26 cellular contexts compared by ENCODE assay signal in the genomic region with DNA sequence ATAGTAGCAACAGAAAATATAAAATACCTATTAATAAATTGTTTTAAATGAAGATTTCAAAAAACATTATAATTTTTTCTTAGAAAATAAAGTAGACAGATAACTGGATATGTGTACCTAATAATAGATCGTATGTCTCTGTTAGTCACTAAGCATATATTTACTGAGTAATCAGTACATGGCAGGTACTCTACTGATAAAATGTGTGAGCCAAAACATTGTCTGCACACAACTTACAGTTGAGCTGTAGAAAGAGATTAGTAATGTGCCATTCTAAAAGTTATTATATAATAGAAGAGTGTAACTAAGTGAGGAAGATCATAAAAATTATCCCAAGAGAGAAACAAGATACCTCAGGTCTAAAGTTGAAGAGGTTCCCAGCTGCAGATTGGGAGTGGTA.
DNase-seq lines count a peak whose midpoint lies in the region; ATAC-seq, FAIRE-seq and TF ChIP-seq lines count a peak whose summit lies in the region.
"Had no signal": no experiment of that assay in that cellular context is flagged by ENCODE, and none has a peak within 500 bp of the region (broad histone marks: within the 10 kb centered on the region; RNA-seq: fewer than 3 reads in every experiment).

No MANE protein-coding gene starts in this region.

- FAIRE-seq in islet of Langerhans (lab: Jason Lieb, UNC), result peak; percentile 96
- FAIRE-seq: A549, GM18507 had no signal

- no peaks in the 10 kb centered on the region for H3K4me1 ChIP-seq in left lung
- H3K4me1 ChIP-seq in effector memory CD4-positive, alpha-beta T cell (ENCODE audit: control insufficient read depth, insufficient read depth, low read length, poor library complexity, severe bottlenecking), result no peaks in the 10 kb centered on the region
- H3K4me1 ChIP-seq: A549, parathyroid adenoma, thyroid gland, vagina had no signal

- no peaks in the 10 kb centered on the region for H3K9me3 ChIP-seq in left lung
- H3K9me3 ChIP-seq in effector memory CD4-positive, alpha-beta T cell (ENCODE audit: control insufficient read depth, low read length), result no peaks in the 10 kb centered on the region
- H3K9me3 ChIP-seq: A549, thyroid gland, vagina had no signal

- H3K27me3 ChIP-seq in left lung, result no peaks in the 10 kb centered on the region
- no peaks in the 10 kb centered on the region for H3K27me3 ChIP-seq in effector memory CD4-positive, alpha-beta T cell (replicated peaks; ENCODE audit: control insufficient read depth, insufficient read depth, low read length, poor library complexity, severe bottlenecking)
- H3K27me3 ChIP-seq: thyroid gland, vagina had no signal

- no peak overlapping the region for H3K4me3 ChIP-seq in left lung
- no peak overlapping the region for H3K4me3 ChIP-seq in effector memory CD4-positive, alpha-beta T cell (ENCODE audit: insufficient read depth, low read depth, low read length, poor library complexity, severe bottlenecking)
- H3K4me3 ChIP-seq: A549, PC-9, thyroid gland, vagina had no signal

- DNase-seq in NCI-H2081 treated with DMSO at 0.1 percent for 48 hours (lab: John Stamatoyannopoulos, UW) (peak; percentile 82), NCI-H2081 (lab: John Stamatoyannopoulos, UW) (no peak), NCI-H146 treated with DMSO at 0.1 percent for 48 hours (lab: John Stamatoyannopoulos, UW; ENCODE audit: unreplicated experiment) (peak; percentile 88), NCI-H69 (lab: John Stamatoyannopoulos, UW) (peak; percentile 96), left lung (no peak), hippocampal formation (lab: John Stamatoyannopoulos, UW) (no peak)
- DNase-seq in effector memory CD4-positive, alpha-beta T cell, result no peak
- DNase-seq: activated CD4-positive, alpha-beta T cell treated with anti-CD3 and anti-CD28 coated beads, Interleukin-2, amount 50 U/mL, for 48 hours; activated CD4-positive, CD25-positive, alpha-beta regulatory T cell treated with anti-CD3 and anti-CD28 coated beads, Interleukin-2, amount 50 U/mL, for 72 hours; activated naive CD4-positive, alpha-beta T cell treated with Interleukin-2 at 50 U/mL for 16 hours; endodermal cell; glutamatergic neuron; IMR-90; islet precursor cell; MV-4-11; NK-92 treated with Interleukin-12 subunit alpha and Interleukin-12 subunit beta, amount 100 ng/mL, for 24 hours; PC-9; stimulated activated naive CD8-positive, alpha-beta T cell treated with anti-CD3 and anti-CD28 coated beads, Interleukin-15, amount 100 ng/mL, for 72 hours; thyroid gland had no signal

- intact Hi-C loops in left lung (cut with DNase I), result no loop called here

- ATAC-seq in left lung, result no peak
- ATAC-seq: A549; esophagus mucosa; HCT116; stimulated activated naive CD8-positive, alpha-beta T cell treated with anti-CD3 and anti-CD28 coated beads, Interleukin-15, amount 100 ng/mL, for 72 hours had no signal

- no peak overlapping the region for H3K27ac ChIP-seq in left lung
- no peak overlapping the region for H3K27ac ChIP-seq in effector memory CD4-positive, alpha-beta T cell (ENCODE audit: insufficient read depth, low read length, poor library complexity, severe bottlenecking)
- H3K27ac ChIP-seq: A549, parathyroid adenoma, PC-9, thyroid gland, vagina had no signal

- H3K36me3 ChIP-seq in left lung, result no peaks in the 10 kb centered on the region
- no peaks in the 10 kb centered on the region for H3K36me3 ChIP-seq in effector memory CD4-positive, alpha-beta T cell (ENCODE audit: control insufficient read depth, insufficient read depth, low read length)
- H3K36me3 ChIP-seq: thyroid gland, vagina had no signal

- no peak for TF ChIP-seq CTCF in left lung (IDR thresholded peaks at IDR 0.05)

Comparison
In these comparisons a context has a peak if more than half of its experiments do, and no peak if none do; other contexts are left out.
1. DNase-seq: peak in NCI-H2081 treated with DMSO at 0.1 percent for 48 hours (single experiment), NCI-H146 treated with DMSO at 0.1 percent for 48 hours (single experiment) and NCI-H69 (single experiment); none in NCI-H2081 (0 of 2), left lung (0 of 2), hippocampal formation (0 of 2) and effector memory CD4-positive, alpha-beta T cell (0 of 3).